ENCODE assay signal across 8 cellular contexts in the genomic region with DNA sequence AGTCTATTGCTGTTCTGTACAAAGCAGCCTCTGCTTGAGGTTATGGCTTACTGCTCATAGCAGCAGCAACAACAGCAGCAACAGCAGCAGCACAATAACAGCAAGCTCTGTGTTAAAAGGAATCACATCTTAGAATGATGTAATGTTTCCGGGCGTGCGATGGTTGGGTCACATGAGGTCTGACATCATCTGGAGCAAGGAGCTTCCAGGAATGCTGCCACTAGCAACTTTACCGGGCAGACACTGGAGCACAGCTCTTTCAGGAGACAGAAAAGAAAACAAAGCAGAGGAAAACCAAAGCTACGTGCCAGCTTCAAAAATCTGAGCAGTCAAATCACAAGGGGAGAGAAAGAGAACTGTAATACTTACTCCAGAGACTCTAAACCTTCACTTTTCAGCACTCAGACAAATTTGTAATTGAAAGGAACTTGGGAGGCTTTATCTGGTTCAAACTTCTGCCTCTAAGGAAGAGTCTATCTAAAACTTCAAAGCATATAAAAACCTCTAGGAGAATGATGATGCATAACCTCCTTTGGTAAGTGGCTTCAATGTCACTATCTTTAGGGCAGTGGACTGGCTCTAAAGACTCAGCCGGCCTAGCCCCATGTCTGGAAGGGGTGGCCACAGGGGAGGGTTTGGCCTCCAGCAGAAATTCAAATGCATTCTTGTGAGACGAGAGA. TPM values are rescaled to one million over a fixed set of nuclear protein-coding genes. Genes with fewer than 3 reads are reported as not detected.
DNase-seq lines count a peak whose midpoint lies in the region; ATAC-seq and TF ChIP-seq lines count a peak whose summit lies in the region.

No MANE protein-coding gene starts in this region.

- H3K27me3 ChIP-seq in right atrium auricular region = no peaks in the 10 kb centered on the region

- H3K4me1 ChIP-seq in right atrium auricular region = peaks cover 0 to 12% of the 10 kb centered on the region in 2 donors

- H3K4me3 Mint-ChIP-seq in activated T-cell treated with anti-CD3 and anti-CD28 coated beads, Interleukin-2, amount 50 U/mL, for 24 hours = no peak overlapping the region
- no peak overlapping the region for H3K4me3 Mint-ChIP-seq in naive thymus-derived CD8-positive, alpha-beta T cell

- no peak for TF ChIP-seq CTCF in right atrium auricular region (IDR thresholded peaks at IDR 0.05)

- H3K36me3 ChIP-seq in right atrium auricular region = no peaks in the 10 kb centered on the region

- H3K27ac ChIP-seq in right atrium auricular region = peak overlapping the region; percentile 52 to 76

- no peaks in the 10 kb centered on the region for H3K36me3 Mint-ChIP-seq in activated T-cell treated with anti-CD3 and anti-CD28 coated beads, Interleukin-2, amount 50 U/mL, for 24 hours (ENCODE audit: low read depth)
- peaks cover 0 to 3% (median 0%) of the 10 kb centered on the region in 3 donors for H3K36me3 Mint-ChIP-seq in naive thymus-derived CD8-positive, alpha-beta T cell

- no peaks in the 10 kb centered on the region for H3K9me3 Mint-ChIP-seq in activated T-cell treated with anti-CD3 and anti-CD28 coated beads, Interleukin-2, amount 50 U/mL, for 24 hours
- H3K9me3 Mint-ChIP-seq in naive thymus-derived CD8-positive, alpha-beta T cell = peaks cover 0 to 13% (median 6%) of the 10 kb centered on the region in 9 donors

- POLR2A ChIA-PET in naive thymus-derived CD8-positive, alpha-beta T cell (lab: Charles Lee) = no interaction called here

- peaks cover 1% of the 10 kb centered on the region for H3K4me1 Mint-ChIP-seq in activated T-cell treated with anti-CD3 and anti-CD28 coated beads, Interleukin-2, amount 50 U/mL, for 24 hours (ENCODE audit: low read depth)
- H3K4me1 Mint-ChIP-seq in naive thymus-derived CD8-positive, alpha-beta T cell = no peaks in the 10 kb centered on the region

- DNase-seq in HuH-7 (ENCODE audit: low spot score) = peak; percentile 11
- DNase-seq in amygdala (lab: John Stamatoyannopoulos, UW) = peak in 34 of 56 donors; percentile 1 to 74 (median 20)
- peak; percentile 94 for DNase-seq in right atrium auricular region (ENCODE audit: low spot score)
- peak; percentile 83 for DNase-seq in sciatic nerve (ENCODE audit: low spot score)
- no peak for DNase-seq in activated T-cell treated with anti-CD3 and anti-CD28 coated beads, Interleukin-2, amount 50 U/mL, for 24 hours
- DNase-seq in naive thymus-derived CD8-positive, alpha-beta T cell = no peak

- no peak overlapping the region for H3K4me3 ChIP-seq in right atrium auricular region

- H3K27me3 Mint-ChIP-seq in activated T-cell treated with anti-CD3 and anti-CD28 coated beads, Interleukin-2, amount 50 U/mL, for 24 hours = peaks cover 22% of the 10 kb centered on the region
- peaks cover 16 to 30% (median 17%) of the 10 kb centered on the region in 5 donors for H3K27me3 Mint-ChIP-seq in naive thymus-derived CD8-positive, alpha-beta T cell

- H3K27ac Mint-ChIP-seq in activated T-cell treated with anti-CD3 and anti-CD28 coated beads, Interleukin-2, amount 50 U/mL, for 24 hours = no peak overlapping the region
- H3K27ac Mint-ChIP-seq in naive thymus-derived CD8-positive, alpha-beta T cell = peak overlapping the region in 1 of 10 donors; percentile 26

- H3K9me3 ChIP-seq in right atrium auricular region = no peaks in the 10 kb centered on the region

- ATAC-seq in sciatic nerve (peak; percentile 98), HG02840 (IDR thresholded peaks at IDR 0.05; ENCODE audit: low FRiP score, unreplicated experiment) (no peak), HG02678 (IDR thresholded peaks at IDR 0.05; ENCODE audit: unreplicated experiment) (no peak)
- ATAC-seq in naive thymus-derived CD8-positive, alpha-beta T cell = no peak

- intact Hi-C loops in sciatic nerve (cut with DNase I) = no loop called here

RNA-seq across cellular contexts. Expression of a gene that starts 28.3 kb away (rescaled TPM):
- total RNA-seq in right atrium auricular region = 10 to 100 TPM; 13.9 to 15.1 TPM
- 49.2 TPM for total RNA-seq in sciatic nerve
- 10 to 100 TPM; 46.7 to 52.0 TPM for total RNA-seq in naive thymus-derived CD8-positive, alpha-beta T cell
- polyA plus RNA-seq in naive thymus-derived CD8-positive, alpha-beta T cell = 10 to 100 TPM; 16.6 to 22.8 (median 17.2) TPM

Comparison
In these comparisons a context has a peak if more than half of its experiments do, and no peak if none do; other contexts are left out.
1. DNase-seq: peak in HuH-7 (single experiment), amygdala (34 of 56), right atrium auricular region (single experiment) and sciatic nerve (single experiment); none in activated T-cell treated with anti-CD3 and anti-CD28 coated beads, Interleukin-2, amount 50 U/mL, for 24 hours (single experiment) and naive thymus-derived CD8-positive, alpha-beta T cell (0 of 10).